In the genomic region with DNA sequence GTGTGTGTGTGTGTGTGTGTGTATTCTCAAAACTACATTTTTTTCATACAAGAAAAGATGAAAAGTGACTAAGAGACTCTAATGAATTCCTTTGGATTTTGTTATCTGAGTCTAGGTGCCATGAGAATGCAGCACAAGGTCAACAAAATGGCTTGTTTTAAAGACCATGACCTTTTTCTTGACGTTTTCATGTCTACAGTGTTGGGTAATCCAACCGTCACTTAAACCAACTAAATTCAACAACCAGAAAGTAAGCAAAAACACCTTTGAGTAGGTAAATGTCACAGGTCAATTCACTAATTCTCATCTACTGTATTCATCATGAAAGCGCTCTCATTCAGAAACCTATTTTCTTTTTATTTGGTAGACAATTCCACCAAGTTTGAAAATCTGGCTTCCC, we compare ENCODE assay signal across 2 cellular contexts.
TF ChIP-seq lines count a peak whose summit lies in the region.

No MANE protein-coding gene starts in this region.

TF ChIP-seq in GM23338, 12 proteins besides CTCF, POLR2A, EP300 and RAD21 (continued from another document):
- TF ChIP-seq, protein P1, sequence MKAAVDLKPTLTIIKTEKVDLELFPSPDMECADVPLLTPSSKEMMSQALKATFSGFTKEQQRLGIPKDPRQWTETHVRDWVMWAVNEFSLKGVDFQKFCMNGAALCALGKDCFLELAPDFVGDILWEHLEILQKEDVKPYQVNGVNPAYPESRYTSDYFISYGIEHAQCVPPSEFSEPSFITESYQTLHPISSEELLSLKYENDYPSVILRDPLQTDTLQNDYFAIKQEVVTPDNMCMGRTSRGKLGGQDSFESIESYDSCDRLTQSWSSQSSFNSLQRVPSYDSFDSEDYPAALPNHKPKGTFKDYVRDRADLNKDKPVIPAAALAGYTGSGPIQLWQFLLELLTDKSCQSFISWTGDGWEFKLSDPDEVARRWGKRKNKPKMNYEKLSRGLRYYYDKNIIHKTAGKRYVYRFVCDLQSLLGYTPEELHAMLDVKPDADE (IDR thresholded peaks at IDR 0.05): no peak

TF ChIP-seq in HepG2, 621 proteins besides CTCF, POLR2A, EP300 and RAD21 (continued from another document):
- TF ChIP-seq, protein P2, sequence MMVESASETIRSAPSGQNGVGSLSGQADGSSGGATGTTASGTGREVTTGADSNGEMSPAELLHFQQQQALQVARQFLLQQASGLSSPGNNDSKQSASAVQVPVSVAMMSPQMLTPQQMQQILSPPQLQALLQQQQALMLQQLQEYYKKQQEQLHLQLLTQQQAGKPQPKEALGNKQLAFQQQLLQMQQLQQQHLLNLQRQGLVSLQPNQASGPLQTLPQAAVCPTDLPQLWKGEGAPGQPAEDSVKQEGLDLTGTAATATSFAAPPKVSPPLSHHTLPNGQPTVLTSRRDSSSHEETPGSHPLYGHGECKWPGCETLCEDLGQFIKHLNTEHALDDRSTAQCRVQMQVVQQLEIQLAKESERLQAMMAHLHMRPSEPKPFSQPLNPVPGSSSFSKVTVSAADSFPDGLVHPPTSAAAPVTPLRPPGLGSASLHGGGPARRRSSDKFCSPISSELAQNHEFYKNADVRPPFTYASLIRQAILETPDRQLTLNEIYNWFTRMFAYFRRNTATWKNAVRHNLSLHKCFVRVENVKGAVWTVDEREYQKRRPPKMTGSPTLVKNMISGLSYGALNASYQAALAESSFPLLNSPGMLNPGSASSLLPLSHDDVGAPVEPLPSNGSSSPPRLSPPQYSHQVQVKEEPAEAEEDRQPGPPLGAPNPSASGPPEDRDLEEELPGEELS (CRISPR knock-in tag; IDR thresholded peaks at IDR 0.05): 0 out of 2 replicates have a peak, but pooled peaks have one; percentile 29
- no peak for TF ChIP-seq FOXP1 (IDR thresholded peaks at IDR 0.05)
- TF ChIP-seq FOXP1 (CRISPR knock-in tag; IDR thresholded peaks at IDR 0.05): peak; percentile 50; the same call in 1 of the 2 replicates
- no peak for TF ChIP-seq GLI4 (CRISPR knock-in tag; IDR thresholded peaks at IDR 0.05; ENCODE audit: borderline replicate concordance)
- no peak for TF ChIP-seq ZNF543 (CRISPR knock-in tag; IDR thresholded peaks at IDR 0.05)
- TF ChIP-seq ZSCAN21 (CRISPR knock-in tag; IDR thresholded peaks at IDR 0.05; ENCODE audit: borderline replicate concordance): no peak
- peak; percentile 26; the same call in 1 of the 2 replicates for TF ChIP-seq SOX5 (CRISPR knock-in tag; IDR thresholded peaks at IDR 0.05; ENCODE audit: borderline replicate concordance)
- TF ChIP-seq, protein P3, sequence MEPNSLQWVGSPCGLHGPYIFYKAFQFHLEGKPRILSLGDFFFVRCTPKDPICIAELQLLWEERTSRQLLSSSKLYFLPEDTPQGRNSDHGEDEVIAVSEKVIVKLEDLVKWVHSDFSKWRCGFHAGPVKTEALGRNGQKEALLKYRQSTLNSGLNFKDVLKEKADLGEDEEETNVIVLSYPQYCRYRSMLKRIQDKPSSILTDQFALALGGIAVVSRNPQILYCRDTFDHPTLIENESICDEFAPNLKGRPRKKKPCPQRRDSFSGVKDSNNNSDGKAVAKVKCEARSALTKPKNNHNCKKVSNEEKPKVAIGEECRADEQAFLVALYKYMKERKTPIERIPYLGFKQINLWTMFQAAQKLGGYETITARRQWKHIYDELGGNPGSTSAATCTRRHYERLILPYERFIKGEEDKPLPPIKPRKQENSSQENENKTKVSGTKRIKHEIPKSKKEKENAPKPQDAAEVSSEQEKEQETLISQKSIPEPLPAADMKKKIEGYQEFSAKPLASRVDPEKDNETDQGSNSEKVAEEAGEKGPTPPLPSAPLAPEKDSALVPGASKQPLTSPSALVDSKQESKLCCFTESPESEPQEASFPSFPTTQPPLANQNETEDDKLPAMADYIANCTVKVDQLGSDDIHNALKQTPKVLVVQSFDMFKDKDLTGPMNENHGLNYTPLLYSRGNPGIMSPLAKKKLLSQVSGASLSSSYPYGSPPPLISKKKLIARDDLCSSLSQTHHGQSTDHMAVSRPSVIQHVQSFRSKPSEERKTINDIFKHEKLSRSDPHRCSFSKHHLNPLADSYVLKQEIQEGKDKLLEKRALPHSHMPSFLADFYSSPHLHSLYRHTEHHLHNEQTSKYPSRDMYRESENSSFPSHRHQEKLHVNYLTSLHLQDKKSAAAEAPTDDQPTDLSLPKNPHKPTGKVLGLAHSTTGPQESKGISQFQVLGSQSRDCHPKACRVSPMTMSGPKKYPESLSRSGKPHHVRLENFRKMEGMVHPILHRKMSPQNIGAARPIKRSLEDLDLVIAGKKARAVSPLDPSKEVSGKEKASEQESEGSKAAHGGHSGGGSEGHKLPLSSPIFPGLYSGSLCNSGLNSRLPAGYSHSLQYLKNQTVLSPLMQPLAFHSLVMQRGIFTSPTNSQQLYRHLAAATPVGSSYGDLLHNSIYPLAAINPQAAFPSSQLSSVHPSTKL (CRISPR knock-in tag; IDR thresholded peaks at IDR 0.05): peak; percentile 46
- TF ChIP-seq TBX3 (IDR thresholded peaks at IDR 0.05; ENCODE audit: borderline replicate concordance): no peak
- TF ChIP-seq, protein P4, sequence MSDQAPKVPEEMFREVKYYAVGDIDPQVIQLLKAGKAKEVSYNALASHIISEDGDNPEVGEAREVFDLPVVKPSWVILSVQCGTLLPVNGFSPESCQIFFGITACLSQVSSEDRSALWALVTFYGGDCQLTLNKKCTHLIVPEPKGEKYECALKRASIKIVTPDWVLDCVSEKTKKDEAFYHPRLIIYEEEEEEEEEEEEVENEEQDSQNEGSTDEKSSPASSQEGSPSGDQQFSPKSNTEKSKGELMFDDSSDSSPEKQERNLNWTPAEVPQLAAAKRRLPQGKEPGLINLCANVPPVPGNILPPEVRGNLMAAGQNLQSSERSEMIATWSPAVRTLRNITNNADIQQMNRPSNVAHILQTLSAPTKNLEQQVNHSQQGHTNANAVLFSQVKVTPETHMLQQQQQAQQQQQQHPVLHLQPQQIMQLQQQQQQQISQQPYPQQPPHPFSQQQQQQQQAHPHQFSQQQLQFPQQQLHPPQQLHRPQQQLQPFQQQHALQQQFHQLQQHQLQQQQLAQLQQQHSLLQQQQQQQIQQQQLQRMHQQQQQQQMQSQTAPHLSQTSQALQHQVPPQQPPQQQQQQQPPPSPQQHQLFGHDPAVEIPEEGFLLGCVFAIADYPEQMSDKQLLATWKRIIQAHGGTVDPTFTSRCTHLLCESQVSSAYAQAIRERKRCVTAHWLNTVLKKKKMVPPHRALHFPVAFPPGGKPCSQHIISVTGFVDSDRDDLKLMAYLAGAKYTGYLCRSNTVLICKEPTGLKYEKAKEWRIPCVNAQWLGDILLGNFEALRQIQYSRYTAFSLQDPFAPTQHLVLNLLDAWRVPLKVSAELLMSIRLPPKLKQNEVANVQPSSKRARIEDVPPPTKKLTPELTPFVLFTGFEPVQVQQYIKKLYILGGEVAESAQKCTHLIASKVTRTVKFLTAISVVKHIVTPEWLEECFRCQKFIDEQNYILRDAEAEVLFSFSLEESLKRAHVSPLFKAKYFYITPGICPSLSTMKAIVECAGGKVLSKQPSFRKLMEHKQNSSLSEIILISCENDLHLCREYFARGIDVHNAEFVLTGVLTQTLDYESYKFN (CRISPR knock-in tag; conservative IDR thresholded peaks at IDR 0.05): peak; percentile 28; the same call in 1 of the 2 replicates
TF ChIP-seq in HepG2: peak in this region for 27.
